Comparison of ENCODE assay signal across 7 cellular contexts in genomic region chr11:20110908-20111669, GRCh38. TPM values are rescaled to one million over a fixed set of nuclear protein-coding genes. Genes with fewer than 3 reads are reported as not detected.
A peak's percentile ranks its signal among the peaks of the same experiment; 100 is the strongest.
DNase-seq lines count a peak whose midpoint lies in the region; ATAC-seq and TF ChIP-seq lines count a peak whose summit lies in the region.

No MANE protein-coding gene starts in this region.

- no peaks in the 10 kb centered on the region for H3K9me3 Mint-ChIP-seq in brain

- no peaks in the 10 kb centered on the region for H3K9me3 ChIP-seq in RWPE2 (ENCODE audit: severe bottlenecking)

- H3K27me3 Mint-ChIP-seq in brain = peaks cover 2% of the 10 kb centered on the region

- peak overlapping the region in 1 of 5 experiments; percentile 36 for H3K4me3 Mint-ChIP-seq in brain

- H3K36me3 ChIP-seq in RWPE2 (ENCODE audit: low read depth) = peaks cover 38% of the 10 kb centered on the region

- H3K27ac ChIP-seq in RWPE2 (ENCODE audit: poor library complexity, severe bottlenecking) = peak overlapping the region; percentile 99

- TF ChIP-seq CTCF in GM10266 (IDR thresholded peaks at IDR 0.05; ENCODE audit: control insufficient read depth, insufficient read depth, low read depth, missing control alignments) = peak; percentile 93
- TF ChIP-seq CTCF in RWPE2 (IDR thresholded peaks at IDR 0.05; ENCODE audit: poor library complexity, severe bottlenecking) = peak; percentile 93
- TF ChIP-seq CTCF in brain (conservative IDR thresholded peaks at IDR 0.05) = peak; percentile 78 to 96

- DNase-seq in GM10266 (ENCODE audit: extremely low spot score) = peak; percentile 69
- DNase-seq in LoVo (ENCODE audit: low spot score) = peak; percentile 65
- DNase-seq in RWPE2 (ENCODE audit: low spot score) = peak; percentile 78
- DNase-seq in left colon = peak; percentile 41 to 48
- DNase-seq in stimulated activated CD4-positive, alpha-beta T cell treated with anti-CD3 and anti-CD28 coated beads, TNF-alpha, amount 100 ng/mL, for 24 hours (ENCODE audit: low read depth in 3 of 3) = peak in 2 of 3 experiments; percentile 23 to 40

- H3K4me1 ChIP-seq in RWPE2 (ENCODE audit: insufficient read depth, poor library complexity, severe bottlenecking) = peaks cover 33% of the 10 kb centered on the region

- ATAC-seq in GM21786 (IDR thresholded peaks at IDR 0.05; ENCODE audit: unreplicated experiment) = peak; percentile 93
- peak; percentile 76 for ATAC-seq in RWPE2 (ENCODE audit: low read depth)
- ATAC-seq in left colon = peak; percentile 69

- H3K4me3 ChIP-seq in RWPE2 (ENCODE audit: severe bottlenecking) = no peak overlapping the region

- peak overlapping the region in 4 of 5 experiments; percentile 73 to 87 (median 79) for H3K27ac Mint-ChIP-seq in brain

- peaks cover 14% of the 10 kb centered on the region for H3K4me1 Mint-ChIP-seq in brain

- no peaks in the 10 kb centered on the region for H3K27me3 ChIP-seq in RWPE2 (ENCODE audit: insufficient read depth, poor library complexity, severe bottlenecking)

- peaks cover 38% of the 10 kb centered on the region for H3K36me3 Mint-ChIP-seq in brain

- intact Hi-C loops in left colon (cut with DNase I, micrococcal nuclease) = loop anchor here (5.0 to 10.0 kb wide), 3 partner anchors 156 to 546 kb away; no protein-coding TSS in a partner anchor

RNA-seq across cellular contexts. Expression of gene DBX1, which starts 49.2 kb away (rescaled TPM):
- not detected for polyA plus RNA-seq in brain (ENCODE audit: insufficient read depth, low read depth, low replicate concordance)
- total RNA-seq in left colon = not detected
